In genomic region chr20:32672982-32673727, GRCh38 we compare ENCODE assay signal across 10 cellular contexts. TPM values are rescaled to one million over a fixed set of nuclear protein-coding genes. Genes with fewer than 3 reads are reported as not detected.
DNase-seq lines count a peak whose midpoint lies in the region; ATAC-seq lines count a peak whose summit lies in the region.
"Had no signal": no experiment of that assay in that cellular context is flagged by ENCODE, and none has a peak within 500 bp of the region (broad histone marks: within the 10 kb centered on the region; RNA-seq: fewer than 3 reads in every experiment).

No MANE protein-coding gene starts in this region.

- H3K9me3 ChIP-seq in T-helper 17 cell (ENCODE audit: control insufficient read depth, low read length, poor library complexity, severe bottlenecking) = no peaks in the 10 kb centered on the region
- no peaks in the 10 kb centered on the region for H3K9me3 ChIP-seq in CD4-positive, alpha-beta memory T cell (ENCODE audit: control insufficient read depth in 1 of 2, low read length in 2 of 2)

- no peaks in the 10 kb centered on the region for H3K9me3 Mint-ChIP-seq in CD4-positive, alpha-beta memory T cell

- DNase-seq in NCI-H510A (lab: John Stamatoyannopoulos, UW) (peak; percentile 36), NCI-H510A treated with DMSO at 0.1 percent for 48 hours (lab: John Stamatoyannopoulos, UW) (no peak), T-helper 17 cell (no peak), NCI-H2029 treated with DMSO at 0.1 percent for 48 hours (lab: John Stamatoyannopoulos, UW) (no peak), glomerular visceral epithelial cell (ENCODE audit: extremely low spot score) (no peak)
- DNase-seq in CD4-positive, alpha-beta memory T cell = no peak

- CTCF ChIA-PET in CD4-positive, alpha-beta memory T cell (lab: Charles Lee; ENCODE audit: partially characterized antibody) = interaction anchor here (0.7 to 13.0 kb wide), 23 partner anchors 8 to 573 kb away, joined by 3 to 422 read pairs (median 4); no protein-coding TSS in a partner anchor

- H3K4me3 ChIP-seq in CD4-positive, alpha-beta memory T cell (ENCODE audit: low read length in 2 of 2) = no peak overlapping the region

- H3K36me3 Mint-ChIP-seq in T-helper 17 cell (ENCODE audit: low read depth) = no peaks in the 10 kb centered on the region
- no peaks in the 10 kb centered on the region for H3K36me3 Mint-ChIP-seq in CD4-positive, alpha-beta memory T cell

- POLR2A ChIA-PET in CD4-positive, alpha-beta memory T cell (lab: Charles Lee; ENCODE audit: partially characterized antibody) = interaction anchor here (0.6 to 1.9 kb wide), 2 partner anchors 105 to 106 kb away, joined by 3 to 9 read pairs; no protein-coding TSS in a partner anchor

- intact Hi-C loops in CD4-positive, alpha-beta memory T cell (cut with micrococcal nuclease) = loop anchor here (10.0 kb wide), 1 partner anchor 52 kb away; no protein-coding TSS in a partner anchor

- no peaks in the 10 kb centered on the region for H3K27me3 Mint-ChIP-seq in T-helper 17 cell
- H3K27me3 Mint-ChIP-seq in CD4-positive, alpha-beta memory T cell = no peaks in the 10 kb centered on the region

- peaks cover 8% of the 10 kb centered on the region for H3K4me1 Mint-ChIP-seq in T-helper 17 cell
- H3K4me1 Mint-ChIP-seq in CD4-positive, alpha-beta memory T cell = peaks cover 3 to 20% (median 9%) of the 10 kb centered on the region in 4 donors

- H3K27ac ChIP-seq in layer of hippocampus (ENCODE audit: low read depth, low read length) = peak overlapping the region; percentile 30
- H3K27ac ChIP-seq in CD4-positive, alpha-beta memory T cell (ENCODE audit: low read depth, low read length) = no peak overlapping the region

- H3K36me3 ChIP-seq in CD4-positive, alpha-beta memory T cell (ENCODE audit: insufficient read depth, low read length) = no peaks in the 10 kb centered on the region

- no peaks in the 10 kb centered on the region for H3K27me3 ChIP-seq in layer of hippocampus (ENCODE audit: control insufficient read depth, insufficient read depth, low read length)
- no peaks in the 10 kb centered on the region for H3K27me3 ChIP-seq in CD4-positive, alpha-beta memory T cell (ENCODE audit: insufficient read depth, low read length)

- H3K4me3 Mint-ChIP-seq in T-helper 17 cell = no peak overlapping the region
- H3K4me3 Mint-ChIP-seq in CD4-positive, alpha-beta memory T cell = peak overlapping the region in 2 of 8 donors; percentile 26 to 39

- ATAC-seq in HG03066 (IDR thresholded peaks at IDR 0.05; ENCODE audit: low read depth, unreplicated experiment) (peak; percentile 56), T-helper 17 cell (peak; percentile 25)

- H3K4me1 ChIP-seq in CD4-positive, alpha-beta memory T cell (ENCODE audit: insufficient read depth, low read length) = peaks cover 12% of the 10 kb centered on the region

- H3K27ac Mint-ChIP-seq in T-helper 17 cell = no peak overlapping the region
- H3K27ac Mint-ChIP-seq in CD4-positive, alpha-beta memory T cell = peak overlapping the region in 3 of 7 donors; percentile 19 to 53 (median 41)

RNA-seq across cellular contexts. Expression of gene C20orf203, which starts 0.6 kb away (rescaled TPM):
- total RNA-seq in T-helper 17 cell = under 1 TPM; 0.10 to 0.20 TPM
- total RNA-seq in CD4-positive, alpha-beta memory T cell = under 1 TPM in 1 of 2 experiments, not detected in 1; 0.06 TPM
- not detected for polyA plus RNA-seq in CD4-positive, alpha-beta memory T cell
- total RNA-seq: kidney epithelial cell had no signal
- polyA plus RNA-seq: AG04450 had no signal
